ENCODE assay signal across 9 cellular contexts in genomic region chr19:5891938-5892771, GRCh38. TPM values are rescaled to one million over a fixed set of nuclear protein-coding genes. Genes with fewer than 3 reads are reported as not detected.
DNase-seq lines count a peak whose midpoint lies in the region; TF ChIP-seq lines count a peak whose summit lies in the region.
"Had no signal": no experiment of that assay in that cellular context is flagged by ENCODE, and none has a peak within 500 bp of the region (broad histone marks: within the 10 kb centered on the region; RNA-seq: fewer than 3 reads in every experiment).

No MANE protein-coding gene starts in this region.

- H3K9me3 ChIP-seq in DOHH2 (ENCODE audit: control insufficient read depth, insufficient read depth, low read length) (no peaks in the 10 kb centered on the region), adrenal gland (replicated peaks in 1 of 3) (no peaks in the 10 kb centered on the region), thyroid gland (no peaks in the 10 kb centered on the region)

- no peak overlapping the region for H3K27ac ChIP-seq in DOHH2 (ENCODE audit: low read depth, low read length)
- no peak overlapping the region for H3K27ac ChIP-seq in adrenal gland
- no peak overlapping the region for H3K27ac ChIP-seq in thyroid gland
- H3K27ac ChIP-seq: SK-N-MC had no signal

- no peaks in the 10 kb centered on the region for H4K20me1 ChIP-seq in DOHH2 (ENCODE audit: control insufficient read depth, insufficient read depth, low read depth, low read length)

- 5 to 10% (median 8%) methylated on average over 22 to 48 of the region's 48 CpGs for WGBS in adrenal gland, 4 donors
- WGBS in thyroid gland, 2 donors: 5% methylated on average over 22 of the region's 48 CpGs

- no peaks in the 10 kb centered on the region for H3K4me1 ChIP-seq in DOHH2 (ENCODE audit: control insufficient read depth, low read length)
- H3K4me1 ChIP-seq in adrenal gland (replicated peaks in 1 of 2): peaks cover 19 to 46% of the 10 kb centered on the region in 2 donors
- peaks cover 7 to 40% of the 10 kb centered on the region in 2 donors for H3K4me1 ChIP-seq in thyroid gland

- H3K4me2 ChIP-seq in DOHH2 (ENCODE audit: low read length): no peak overlapping the region

- H3K4me3 ChIP-seq in DOHH2 (ENCODE audit: low read length) (no peak overlapping the region), adrenal gland (no peak overlapping the region), thyroid gland (replicated peaks in 1 of 3) (no peak overlapping the region)
- H3K4me3 ChIP-seq: SK-N-MC had no signal

- H3K79me2 ChIP-seq in DOHH2 (ENCODE audit: control insufficient read depth, low read length): no peaks in the 10 kb centered on the region

- DNase-seq in HT1080 (ENCODE audit: low read depth): peak; percentile 38
- DNase-seq in adrenal gland: peak in 6 of 7 donors; percentile 49 to 72 (median 62)
- DNase-seq in islet precursor cell: peak; percentile 81
- DNase-seq in thyroid gland: peak; percentile 37 to 41
- DNase-seq in NCI-H446 (lab: John Stamatoyannopoulos, UW): no peak
- DNase-seq in DMS153 treated with DMSO at 0.1 percent for 48 hours (lab: John Stamatoyannopoulos, UW; ENCODE audit: unreplicated experiment): no peak
- DNase-seq in NCI-H1048 (lab: John Stamatoyannopoulos, UW): no peak

- H3K27me3 ChIP-seq in DOHH2 (ENCODE audit: control insufficient read depth, low read length) (peaks cover 3% of the 10 kb centered on the region), adrenal gland (no peaks in the 10 kb centered on the region), thyroid gland (no peaks in the 10 kb centered on the region)

- H3K36me3 ChIP-seq in DOHH2 (ENCODE audit: control insufficient read depth, low read length) (peaks cover 20% of the 10 kb centered on the region), adrenal gland (replicated peaks in 1 of 2) (peaks cover 0 to 25% of the 10 kb centered on the region in 2 donors), thyroid gland (peaks cover 19% of the 10 kb centered on the region in 2 donors)

- peak; percentile 67 for TF ChIP-seq CTCF in DOHH2 (IDR thresholded peaks at IDR 0.05; ENCODE audit: low read depth, low read length, poor library complexity, severe bottlenecking)
- peak; percentile 31 to 73 (median 66) for TF ChIP-seq CTCF in adrenal gland (IDR thresholded peaks at IDR 0.05)
- peak; percentile 30 to 70 (median 48) for TF ChIP-seq CTCF in thyroid gland (IDR thresholded peaks at IDR 0.05)

- H3K9me2 ChIP-seq in DOHH2 (replicated peaks; ENCODE audit: control insufficient read depth, low read length): no peaks in the 10 kb centered on the region

- 0 out of 2 replicates have a peak, but pooled peaks cover 5% of the 10 kb centered on the region for H3F3A ChIP-seq in DOHH2 (ENCODE audit: control insufficient read depth, insufficient read depth)

- intact Hi-C loops in adrenal gland (cut with DNase I) (loop anchor here (2.0 to 5.0 kb wide), 2 partner anchors 85 to 87 kb away; partner anchors contain the start of gene NRTN (in 2 of the 2)), thyroid gland (cut with DNase I) (loop anchor here (2.0 kb wide), 1 partner anchor 87 kb away; the partner anchor contains the start of gene NRTN)

- no peak for TF ChIP-seq POLR2A in adrenal gland (IDR thresholded peaks at IDR 0.05)
- TF ChIP-seq POLR2A in thyroid gland (IDR thresholded peaks at IDR 0.05): no peak

RNA-seq across cellular contexts. Expression of gene NDUFA11, which starts 11.4 kb away (rescaled TPM):
- 220 and 283 TPM in 2 replicates for total RNA-seq in HT1080 (2014; rRNA removed; shearing (Covaris generic))
- polyA plus RNA-seq in HT1080 (2015; cell fraction: cytosol; rRNA removed): 183 and 277 TPM in 2 replicates
- polyA plus RNA-seq in HT1080 (2015; cell fraction: nucleus; rRNA removed): 78.8 and 116 TPM in 2 replicates
- total RNA-seq in adrenal gland (100 to 1,000 TPM; 288 to 842 (median 387) TPM), thyroid gland (100 to 1,000 TPM; 115 to 325 (median 195) TPM)
- polyA plus RNA-seq in adrenal gland: 100 to 1,000 TPM; 300 to 856 (median 442) TPM

RNA-seq across cellular contexts. Expression of gene VMAC, which starts 12.5 kb away (rescaled TPM):
- total RNA-seq in HT1080 (2014; rRNA removed; shearing (Covaris generic)): 0.90 and 1.3 TPM in 2 replicates
- 2.4 TPM in 2 replicates for polyA plus RNA-seq in HT1080 (2015; cell fraction: cytosol; rRNA removed)
- polyA plus RNA-seq in HT1080 (2015; cell fraction: nucleus; rRNA removed): 5.6 and 9.3 TPM in 2 replicates
- total RNA-seq in adrenal gland (10 to 100 TPM in 3 of 8 donors, 1 to 10 TPM in 5; 5.0 to 14.4 (median 8.8) TPM), thyroid gland (10 to 100 TPM; 14.3 to 27.2 (median 17.8) TPM)
- polyA plus RNA-seq in adrenal gland: 10 to 100 TPM in 1 of 3 donors, 1 to 10 TPM in 2; 3.5 to 15.6 (median 4.8) TPM

RNA-seq across cellular contexts. Expression of gene FUT5, which starts 21.8 kb away (rescaled TPM):
- total RNA-seq in HT1080 (2014; rRNA removed; shearing (Covaris generic)): not detected in 2 replicates
- polyA plus RNA-seq in HT1080 (2015; cell fraction: cytosol; rRNA removed): not detected in 2 replicates
- polyA plus RNA-seq in HT1080 (2015; cell fraction: nucleus; rRNA removed): not detected in 2 replicates
- total RNA-seq in adrenal gland: not detected
- polyA plus RNA-seq in adrenal gland: not detected
- total RNA-seq in thyroid gland: not detected

RNA-seq across cellular contexts. Expression of gene CAPS, which starts 21.9 kb away (rescaled TPM):
- total RNA-seq in HT1080 (2014; rRNA removed; shearing (Covaris generic)): 0.71 and 0.73 TPM in 2 replicates
- 2.5 and 2.6 TPM in 2 replicates for polyA plus RNA-seq in HT1080 (2015; cell fraction: cytosol; rRNA removed)
- 8.1 and 13.4 TPM in 2 replicates for polyA plus RNA-seq in HT1080 (2015; cell fraction: nucleus; rRNA removed)
- total RNA-seq in adrenal gland: 100 to 1,000 TPM in 1 of 8 donors, 10 to 100 TPM in 6, 1 to 10 TPM in 1; 8.8 to 146 (median 19.2) TPM
- 100 to 1,000 TPM in 1 of 3 donors, 10 to 100 TPM in 1, 1 to 10 TPM in 1; 7.1 to 104 (median 75.9) TPM for polyA plus RNA-seq in adrenal gland
- 10 to 100 TPM in 3 of 4 donors, 1 to 10 TPM in 1; 9.0 to 48.8 (median 26.3) TPM for total RNA-seq in thyroid gland

RNA-seq across cellular contexts. Expression of gene FUT3, which starts 40.9 kb away (rescaled TPM):
- total RNA-seq in HT1080 (2014; rRNA removed; shearing (Covaris generic)): not detected in 2 replicates
- 0.05 TPM in 1 of 2 replicates, not detected in the other for polyA plus RNA-seq in HT1080 (2015; cell fraction: cytosol; rRNA removed)
- 0.35 TPM in 1 of 2 replicates, not detected in the other for polyA plus RNA-seq in HT1080 (2015; cell fraction: nucleus; rRNA removed)
- total RNA-seq in adrenal gland: under 1 TPM in 2 of 8 donors, not detected in 6; 0.14 to 0.15 TPM
- polyA plus RNA-seq in adrenal gland: under 1 TPM in 2 of 3 donors, not detected in 1; 0.16 to 0.20 TPM
- total RNA-seq in thyroid gland: under 1 TPM in 1 of 4 donors, not detected in 3; 0.13 TPM

Comparison
In these comparisons a context has a peak if more than half of its experiments do, and no peak if none do; other contexts are left out.
1. DNase-seq: peak in HT1080 (single experiment), adrenal gland (6 of 7), islet precursor cell (single experiment) and thyroid gland (2 of 2); none in NCI-H446 (0 of 2), DMS153 treated with DMSO at 0.1 percent for 48 hours (single experiment) and NCI-H1048 (single experiment).
2. Peak in every context shown above with its lines, with median percentiles within 50 percentile points of each other: CTCF ChIP-seq.